In genomic region chr5:55437859-55438206, GRCh38 we compare ENCODE assay signal across 8 cellular contexts.
DNase-seq lines count a peak whose midpoint lies in the region; ATAC-seq and TF ChIP-seq lines count a peak whose summit lies in the region.

No MANE protein-coding gene starts in this region.

- H3K27me3 Mint-ChIP-seq in stimulated activated naive CD8-positive, alpha-beta T cell treated with anti-CD3 and anti-CD28 coated beads, Interleukin-15, Interleukin-2, amounts not matched to agents 100 ng/mL and 50 ng/mL, for 24 hours = no peaks in the 10 kb centered on the region
- no peaks in the 10 kb centered on the region for H3K27me3 Mint-ChIP-seq in stimulated activated naive CD8-positive, alpha-beta T cell treated with anti-CD3 and anti-CD28 coated beads, Interleukin-15, amount 100 ng/mL, for 72 hours
- H3K27me3 Mint-ChIP-seq in osteocyte (ENCODE audit: unreplicated experiment) = no peaks in the 10 kb centered on the region

- no peak for DNase-seq in stimulated activated naive CD8-positive, alpha-beta T cell treated with anti-CD3 and anti-CD28 coated beads, Interleukin-15, amount 100 ng/mL, for 72 hours
- DNase-seq in Right ventricle myocardium superior (no peak), osteocyte (ENCODE audit: extremely low spot score, unreplicated experiment) (no peak), cortex of kidney (lab: John Stamatoyannopoulos, UW) (no peak), GM19240 (ENCODE audit: insufficient read length, low spot score) (no peak), germinal center (ENCODE audit: low spot score) (no peak)

- H3K36me3 Mint-ChIP-seq in stimulated activated naive CD8-positive, alpha-beta T cell treated with anti-CD3 and anti-CD28 coated beads, Interleukin-15, Interleukin-2, amounts not matched to agents 100 ng/mL and 50 ng/mL, for 24 hours (ENCODE audit: low read depth) = peaks cover 60% of the 10 kb centered on the region
- H3K36me3 Mint-ChIP-seq in osteocyte (ENCODE audit: unreplicated experiment) = peaks cover 23% of the 10 kb centered on the region

- peaks cover 49% of the 10 kb centered on the region for H3K4me1 Mint-ChIP-seq in stimulated activated naive CD8-positive, alpha-beta T cell treated with anti-CD3 and anti-CD28 coated beads, Interleukin-15, Interleukin-2, amounts not matched to agents 100 ng/mL and 50 ng/mL, for 24 hours (ENCODE audit: low read depth)
- H3K4me1 Mint-ChIP-seq in stimulated activated naive CD8-positive, alpha-beta T cell treated with anti-CD3 and anti-CD28 coated beads, Interleukin-15, amount 100 ng/mL, for 72 hours = peaks cover 52% of the 10 kb centered on the region
- H3K4me1 Mint-ChIP-seq in osteocyte (ENCODE audit: unreplicated experiment) = peaks cover 48% of the 10 kb centered on the region

- H3K27ac Mint-ChIP-seq in stimulated activated naive CD8-positive, alpha-beta T cell treated with anti-CD3 and anti-CD28 coated beads, Interleukin-15, Interleukin-2, amounts not matched to agents 100 ng/mL and 50 ng/mL, for 24 hours = peak overlapping the region; percentile 43
- peak overlapping the region in 1 of 2 donors; percentile 1 for H3K27ac Mint-ChIP-seq in stimulated activated naive CD8-positive, alpha-beta T cell treated with anti-CD3 and anti-CD28 coated beads, Interleukin-15, amount 100 ng/mL, for 72 hours
- peak overlapping the region; percentile 90 for H3K27ac Mint-ChIP-seq in osteocyte (ENCODE audit: unreplicated experiment)

- H3K4me3 Mint-ChIP-seq in stimulated activated naive CD8-positive, alpha-beta T cell treated with anti-CD3 and anti-CD28 coated beads, Interleukin-15, Interleukin-2, amounts not matched to agents 100 ng/mL and 50 ng/mL, for 24 hours = no peak overlapping the region
- H3K4me3 Mint-ChIP-seq in stimulated activated naive CD8-positive, alpha-beta T cell treated with anti-CD3 and anti-CD28 coated beads, Interleukin-15, amount 100 ng/mL, for 72 hours = no peak overlapping the region
- H3K4me3 Mint-ChIP-seq in osteocyte (ENCODE audit: unreplicated experiment) = no peak overlapping the region

- peaks cover 24% of the 10 kb centered on the region for H3K9me3 Mint-ChIP-seq in stimulated activated naive CD8-positive, alpha-beta T cell treated with anti-CD3 and anti-CD28 coated beads, Interleukin-15, Interleukin-2, amounts not matched to agents 100 ng/mL and 50 ng/mL, for 24 hours
- H3K9me3 Mint-ChIP-seq in stimulated activated naive CD8-positive, alpha-beta T cell treated with anti-CD3 and anti-CD28 coated beads, Interleukin-15, amount 100 ng/mL, for 72 hours = peaks cover 10 to 31% of the 10 kb centered on the region in 2 donors
- peaks cover 11% of the 10 kb centered on the region for H3K9me3 Mint-ChIP-seq in osteocyte (ENCODE audit: unreplicated experiment)

- intact Hi-C loops in Right ventricle myocardium superior (cut with DNase I) = no loop called here

- TF ChIP-seq CTCF in osteocyte (IDR thresholded peaks at IDR 0.05) = no peak

- ATAC-seq in stimulated activated naive CD8-positive, alpha-beta T cell treated with anti-CD3 and anti-CD28 coated beads, Interleukin-15, amount 100 ng/mL, for 72 hours = no peak
- peak; percentile 9 for ATAC-seq in Right ventricle myocardium superior (ENCODE audit: poor library complexity)
- ATAC-seq in GM19023 (IDR thresholded peaks at IDR 0.05; ENCODE audit: unreplicated experiment) = no peak
